ENCODE assay signal across 21 cellular contexts in the genomic region with DNA sequence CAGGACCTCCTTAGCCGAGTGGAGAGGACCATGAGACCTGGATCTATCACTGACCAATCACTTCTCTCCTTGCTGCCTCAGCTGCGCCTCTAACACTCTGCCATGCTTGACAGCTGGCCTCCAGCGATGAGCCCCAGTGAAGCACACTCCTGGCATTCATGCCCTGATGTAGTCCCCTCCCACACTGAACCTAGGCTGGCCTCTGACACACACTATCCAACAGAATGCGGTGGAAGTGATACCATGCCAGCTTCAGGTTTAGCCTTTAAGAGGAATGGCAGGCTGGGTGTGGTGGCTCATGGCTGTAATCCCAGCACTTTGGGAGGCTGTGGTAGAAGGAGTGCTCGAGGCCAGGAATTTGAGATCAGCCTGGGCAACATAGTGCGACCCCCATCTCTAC.
DNase-seq lines count a peak whose midpoint lies in the region; ATAC-seq, FAIRE-seq and TF ChIP-seq lines count a peak whose summit lies in the region.
"Had no signal": no experiment of that assay in that cellular context is flagged by ENCODE, and none has a peak within 500 bp of the region (broad histone marks: within the 10 kb centered on the region; RNA-seq: fewer than 3 reads in every experiment).

No MANE protein-coding gene starts in this region.

- 0 out of 2 replicates have a peak overlapping the region, but pooled peaks have one; percentile 35 for H2BK5ac ChIP-seq in H1 (ENCODE audit: low read depth, low read length)

- H3K36me3 ChIP-seq in H1 (ENCODE audit: control insufficient read depth in 2 of 4, insufficient read depth in 4 of 4, low read length in 3 of 4) = no peaks in the 10 kb centered on the region
- no peaks in the 10 kb centered on the region for H3K36me3 ChIP-seq in left lung
- H3K36me3 ChIP-seq in spleen = no peaks in the 10 kb centered on the region

- H3K79me1 ChIP-seq in H1 (ENCODE audit: low read depth, low read length) = no peaks in the 10 kb centered on the region

- H4K91ac ChIP-seq in H1 (replicated peaks; ENCODE audit: insufficient read length, low read length) = no peak overlapping the region

- H3K4me3 ChIP-seq in H1 (ENCODE audit: extremely low read depth in 1 of 4, insufficient read depth in 2 of 4, low read depth in 3 of 4, low read length in 4 of 4) = no peak overlapping the region
- H3K4me3 ChIP-seq in left lung = no peak overlapping the region
- no peak overlapping the region for H3K4me3 ChIP-seq in spleen
- H3K4me3 ChIP-seq: GM23248, K562 had no signal

- no peak overlapping the region for H3K27ac Mint-ChIP-seq in stimulated activated memory B cell treated with anti-CD40 and anti-IgM and Interleukin-4, amounts not matched to agents 10 μg/mL and 1 μg/mL and 100 μg/mL, for 72 hours
- no peak overlapping the region for H3K27ac Mint-ChIP-seq in activated T-cell treated with anti-CD3 and anti-CD28 coated beads, Interleukin-2, amount 50 U/mL, for 24 hours
- no peak overlapping the region for H3K27ac Mint-ChIP-seq in T-cell
- H3K27ac Mint-ChIP-seq: B cell had no signal

- CTCF ChIA-PET in H1 (lab: Charles Lee; ENCODE audit: partially characterized antibody) (interaction anchor here (0.9 to 1.3 kb wide), 4 partner anchors 14 to 110 kb away, joined by 3 to 5 read pairs (median 4); partner anchors contain the start of gene SDC1), T-cell (lab: Charles Lee) (no interaction called here)

- no peak overlapping the region for H2BK120ac ChIP-seq in H1 (replicated peaks; ENCODE audit: low read depth, low read length)

- no peak overlapping the region for H2AK5ac ChIP-seq in H1 (ENCODE audit: low read depth, low read length)

- TF ChIP-seq POLR2A in H1 (IDR thresholded peaks at IDR 0.05; ENCODE audit: control extremely low read depth in 1 of 2, low read depth in 2 of 2, low read length in 2 of 2) = no peak
- TF ChIP-seq POLR2A in spleen (IDR thresholded peaks at IDR 0.05) = no peak

- H4K5ac ChIP-seq in H1 (ENCODE audit: insufficient read length, low read depth, low read length) = no peak overlapping the region

- no peaks in the 10 kb centered on the region for H3K27me3 Mint-ChIP-seq in stimulated activated memory B cell treated with anti-CD40 and anti-IgM and Interleukin-4, amounts not matched to agents 10 μg/mL and 1 μg/mL and 100 μg/mL, for 72 hours
- peaks cover 5% of the 10 kb centered on the region for H3K27me3 Mint-ChIP-seq in activated T-cell treated with anti-CD3 and anti-CD28 coated beads, Interleukin-2, amount 50 U/mL, for 24 hours
- H3K27me3 Mint-ChIP-seq in T-cell = peaks cover 9 to 11% of the 10 kb centered on the region in 2 donors

- no peaks in the 10 kb centered on the region for H3K4me1 Mint-ChIP-seq in stimulated activated memory B cell treated with anti-CD40 and anti-IgM and Interleukin-4, amounts not matched to agents 10 μg/mL and 1 μg/mL and 100 μg/mL, for 72 hours
- no peaks in the 10 kb centered on the region for H3K4me1 Mint-ChIP-seq in activated T-cell treated with anti-CD3 and anti-CD28 coated beads, Interleukin-2, amount 50 U/mL, for 24 hours (ENCODE audit: low read depth)
- H3K4me1 Mint-ChIP-seq in T-cell = no peaks in the 10 kb centered on the region
- H3K4me1 Mint-ChIP-seq: B cell had no signal

- no peak overlapping the region for H2AFZ ChIP-seq in H1 (ENCODE audit: low read length)
- H2AFZ ChIP-seq: GM23248 had no signal

- no peaks in the 10 kb centered on the region for H3K23me2 ChIP-seq in H1 (ENCODE audit: low read depth, low read length)

- no peak overlapping the region for H3K4ac ChIP-seq in H1 (replicated peaks; ENCODE audit: insufficient read length, low read depth, low read length)

- no peak overlapping the region for H3K18ac ChIP-seq in H1 (ENCODE audit: extremely low read depth, low read length)

- H3K27ac ChIP-seq in H1 (ENCODE audit: low read depth, low read length) (no peak overlapping the region), left lung (no peak overlapping the region), spleen (no peak overlapping the region)
- H3K27ac ChIP-seq: GM23248 had no signal

- peak; percentile 35 for DNase-seq in LHCN-M2 (ENCODE audit: low read depth)
- DNase-seq in H1 (ENCODE audit: low read depth in 1 of 2, low spot score in 2 of 2) = no peak
- DNase-seq in left lung = no peak
- no peak for DNase-seq in activated T-cell treated with anti-CD3 and anti-CD28 coated beads, Interleukin-2, amount 50 U/mL, for 24 hours
- no peak for DNase-seq in spleen
- no peak for DNase-seq in T-cell
- DNase-seq: COR-L47, DMS 273 treated with DMSO at 0.1 percent for 48 hours, DND-41, HCEC 1CT, NCI-H1105 treated with DMSO at 0.1 percent for 48 hours, NCI-H1694 treated with DMSO at 0.1 percent for 48 hours, NCI-H510A, NCI-H748 treated with DMSO at 0.1 percent for 48 hours, OCI-M1, SHP77 had no signal

- no peak overlapping the region for H3K9ac ChIP-seq in H1 (replicated peaks in 1 of 4; ENCODE audit: extremely low read depth in 1 of 4, low read depth in 3 of 4, low read length in 3 of 4)
- H3K9ac ChIP-seq: GM23248 had no signal

- TF ChIP-seq EP300 in H1 (IDR thresholded peaks at IDR 0.05; ENCODE audit: borderline replicate concordance in 1 of 2, low read depth in 2 of 2, low read length in 2 of 2) = no peak

- POLR2A ChIA-PET in H1 (lab: Charles Lee; ENCODE audit: partially characterized antibody) (no interaction called here), T-cell (lab: Charles Lee) (no interaction called here)

- no peak overlapping the region for H2BK12ac ChIP-seq in H1 (ENCODE audit: low read depth, low read length)

- TF ChIP-seq RAD21 in H1 (IDR thresholded peaks at IDR 0.05 in 1 of 2, conservative IDR thresholded peaks at IDR 0.05 in 1 of 2; ENCODE audit: low read depth in 2 of 2, low read length in 2 of 2) = no peak

- ATAC-seq in left lung (peak; percentile 28), T-cell (replicated peaks in 1 of 4) (no peak)
- ATAC-seq in stimulated activated memory B cell treated with anti-CD40 and anti-IgM and Interleukin-4, amounts not matched to agents 10 μg/mL and 1 μg/mL and 100 μg/mL, for 72 hours = peak; percentile 13
- ATAC-seq: K562 had no signal

- H4K8ac ChIP-seq in H1 (ENCODE audit: extremely low read depth, insufficient read depth, low read length) = no peak overlapping the region; the same call in 1 of the 2 replicates

- H3K79me2 ChIP-seq in H1 (ENCODE audit: control insufficient read depth in 1 of 2, insufficient read depth in 2 of 2, low read length in 2 of 2) = no peaks in the 10 kb centered on the region

- no peak overlapping the region for H3K23ac ChIP-seq in H1 (ENCODE audit: insufficient read length)

- peaks cover 0 to 2% (median 0%) of the 10 kb centered on the region in 4 experiments; a peak in 1 of 7 replicates for H3K4me1 ChIP-seq in H1 (replicated peaks in 1 of 4; ENCODE audit: control insufficient read depth in 3 of 4, insufficient read depth in 4 of 4, low read length in 3 of 4)
- H3K4me1 ChIP-seq in left lung = no peaks in the 10 kb centered on the region
- no peaks in the 10 kb centered on the region for H3K4me1 ChIP-seq in spleen

- H2BK20ac ChIP-seq in H1 (ENCODE audit: low read length) = no peak overlapping the region

- H3K4me3 Mint-ChIP-seq in stimulated activated memory B cell treated with anti-CD40 and anti-IgM and Interleukin-4, amounts not matched to agents 10 μg/mL and 1 μg/mL and 100 μg/mL, for 72 hours = no peak overlapping the region
- H3K4me3 Mint-ChIP-seq in activated T-cell treated with anti-CD3 and anti-CD28 coated beads, Interleukin-2, amount 50 U/mL, for 24 hours = no peak overlapping the region
- no peak overlapping the region for H3K4me3 Mint-ChIP-seq in T-cell
- H3K4me3 Mint-ChIP-seq: B cell had no signal

- WGBS in H1 (ENCODE audit: extremely low coverage in 1 of 2, insufficient coverage in 1 of 2, insufficient read length in 1 of 2, insufficient replicate concordance in 2 of 2, low coverage in 1 of 2, low lambda C conversion rate in 2 of 2, missing lambda C conversion rate in 1 of 2), 2 experiments = 88% methylated on average over 6 of the region's 6 CpGs; no CpG with 5 or more reads in 1 of the 2 experiments
- WGBS in spleen, 5 donors = 86 to 94% (median 89%) methylated on average over 6 of the region's 6 CpGs

- H3K27me3 ChIP-seq in H1 (replicated peaks in 1 of 4; ENCODE audit: control insufficient read depth in 3 of 4, extremely low read depth in 1 of 4, insufficient read depth in 3 of 4, low read length in 3 of 4) (no peaks in the 10 kb centered on the region), left lung (no peaks in the 10 kb centered on the region), spleen (replicated peaks in 1 of 7) (peaks cover 0 to 7% (median 0%) of the 10 kb centered on the region in 7 donors)

- no peak overlapping the region for H2BK15ac ChIP-seq in H1 (ENCODE audit: low read length)

- no peak overlapping the region for H3K14ac ChIP-seq in H1 (ENCODE audit: insufficient read length)

- H3K56ac ChIP-seq in H1 (replicated peaks; ENCODE audit: insufficient read length, low read depth, low read length) = no peak overlapping the region

- H3K9me3 ChIP-seq in H1 (ENCODE audit: insufficient read depth in 2 of 2, low read depth in 1 of 2, low read length in 1 of 2) (no peaks in the 10 kb centered on the region), left lung (no peaks in the 10 kb centered on the region), spleen (no peaks in the 10 kb centered on the region)

- no peaks in the 10 kb centered on the region for H3K36me3 Mint-ChIP-seq in stimulated activated memory B cell treated with anti-CD40 and anti-IgM and Interleukin-4, amounts not matched to agents 10 μg/mL and 1 μg/mL and 100 μg/mL, for 72 hours
- no peaks in the 10 kb centered on the region for H3K36me3 Mint-ChIP-seq in activated T-cell treated with anti-CD3 and anti-CD28 coated beads, Interleukin-2, amount 50 U/mL, for 24 hours (ENCODE audit: low read depth)
- no peaks in the 10 kb centered on the region for H3K36me3 Mint-ChIP-seq in T-cell

- H3K9me3 Mint-ChIP-seq in stimulated activated memory B cell treated with anti-CD40 and anti-IgM and Interleukin-4, amounts not matched to agents 10 μg/mL and 1 μg/mL and 100 μg/mL, for 72 hours = no peaks in the 10 kb centered on the region
- no peaks in the 10 kb centered on the region for H3K9me3 Mint-ChIP-seq in activated T-cell treated with anti-CD3 and anti-CD28 coated beads, Interleukin-2, amount 50 U/mL, for 24 hours
- no peaks in the 10 kb centered on the region for H3K9me3 Mint-ChIP-seq in T-cell

- FAIRE-seq in H1 (lab: Jason Lieb, UNC) = no peak
- FAIRE-seq: G401.6, K562 had no signal

- intact Hi-C loops in left lung (cut with DNase I) (no loop called here), spleen (cut with DNase I; ENCODE audit: low total_unique reads) (no loop called here)

- no peak overlapping the region for H3K4me2 ChIP-seq in H1 (ENCODE audit: insufficient read depth in 1 of 2, low read depth in 2 of 2, low read length in 2 of 2)

- no peaks in the 10 kb centered on the region for H4K20me1 ChIP-seq in H1 (replicated peaks in 1 of 2; ENCODE audit: control insufficient read depth in 1 of 2, insufficient read depth in 2 of 2, low read length in 2 of 2)

- TF ChIP-seq CTCF in H1 (IDR thresholded peaks at IDR 0.05; ENCODE audit: control extremely low read depth in 1 of 3, insufficient read depth in 1 of 3, low read depth in 1 of 3, low read length in 3 of 3) (no peak), left lung (IDR thresholded peaks at IDR 0.05) (no peak), spleen (IDR thresholded peaks at IDR 0.05 in 8 of 11, conservative IDR thresholded peaks at IDR 0.05 in 3 of 11) (no peak)

TF ChIP-seq in H1, 55 proteins besides CTCF, POLR2A, EP300 and RAD21 (continues in another document):
- TF ChIP-seq CHD1 (IDR thresholded peaks at IDR 0.05; ENCODE audit: low read depth, low read length) (no peak), YY1 (IDR thresholded peaks at IDR 0.05; ENCODE audit: low read depth, low read length) (no peak)

Comparison
In these comparisons a context has a peak if more than half of its experiments do, and no peak if none do; other contexts are left out.
1. ATAC-seq: peak in left lung (single experiment) and stimulated activated memory B cell treated with anti-CD40 and anti-IgM and Interleukin-4, amounts not matched to agents 10 μg/mL and 1 μg/mL and 100 μg/mL, for 72 hours (single experiment); none in T-cell (0 of 4).